In the genomic region with DNA sequence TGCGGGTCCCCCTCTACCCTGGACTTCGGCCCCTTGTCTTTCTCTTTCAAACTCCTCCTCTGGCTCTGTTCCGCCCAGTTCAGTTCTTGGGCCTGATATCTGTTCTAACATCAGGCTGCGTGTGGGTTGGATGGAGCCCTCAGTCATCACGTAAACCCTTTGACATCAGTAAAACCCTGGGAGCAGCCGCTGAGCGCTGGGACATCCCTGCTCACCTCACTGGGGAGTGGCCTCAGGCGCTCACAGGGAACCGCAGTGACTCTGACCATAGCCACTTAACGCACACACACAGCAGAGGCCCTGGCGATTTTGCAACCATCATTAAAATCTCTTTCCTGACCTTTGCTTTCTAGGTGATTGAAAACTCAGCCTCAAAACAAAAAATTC, we compare ENCODE assay signal across 1 cellular context.
TF ChIP-seq lines count a peak whose summit lies in the region.

No MANE protein-coding gene starts in this region.

TF ChIP-seq in WTC11, 78 proteins besides CTCF, POLR2A, EP300 and RAD21 (continued from another document):
- TF ChIP-seq, protein P1, sequence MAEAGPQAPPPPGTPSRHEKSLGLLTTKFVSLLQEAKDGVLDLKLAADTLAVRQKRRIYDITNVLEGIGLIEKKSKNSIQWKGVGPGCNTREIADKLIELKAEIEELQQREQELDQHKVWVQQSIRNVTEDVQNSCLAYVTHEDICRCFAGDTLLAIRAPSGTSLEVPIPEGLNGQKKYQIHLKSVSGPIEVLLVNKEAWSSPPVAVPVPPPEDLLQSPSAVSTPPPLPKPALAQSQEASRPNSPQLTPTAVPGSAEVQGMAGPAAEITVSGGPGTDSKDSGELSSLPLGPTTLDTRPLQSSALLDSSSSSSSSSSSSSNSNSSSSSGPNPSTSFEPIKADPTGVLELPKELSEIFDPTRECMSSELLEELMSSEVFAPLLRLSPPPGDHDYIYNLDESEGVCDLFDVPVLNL (CRISPR knock-in tag; IDR thresholded peaks at IDR 0.05; ENCODE audit: borderline replicate concordance, low read depth) = no peak
- TF ChIP-seq, protein P2, sequence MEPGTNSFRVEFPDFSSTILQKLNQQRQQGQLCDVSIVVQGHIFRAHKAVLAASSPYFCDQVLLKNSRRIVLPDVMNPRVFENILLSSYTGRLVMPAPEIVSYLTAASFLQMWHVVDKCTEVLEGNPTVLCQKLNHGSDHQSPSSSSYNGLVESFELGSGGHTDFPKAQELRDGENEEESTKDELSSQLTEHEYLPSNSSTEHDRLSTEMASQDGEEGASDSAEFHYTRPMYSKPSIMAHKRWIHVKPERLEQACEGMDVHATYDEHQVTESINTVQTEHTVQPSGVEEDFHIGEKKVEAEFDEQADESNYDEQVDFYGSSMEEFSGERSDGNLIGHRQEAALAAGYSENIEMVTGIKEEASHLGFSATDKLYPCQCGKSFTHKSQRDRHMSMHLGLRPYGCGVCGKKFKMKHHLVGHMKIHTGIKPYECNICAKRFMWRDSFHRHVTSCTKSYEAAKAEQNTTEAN (CRISPR knock-in tag; IDR thresholded peaks at IDR 0.05) = no peak
- TF ChIP-seq CBFB (CRISPR knock-in tag; IDR thresholded peaks at IDR 0.05; ENCODE audit: low read depth) (no peak), JAZF1 (CRISPR knock-in tag; IDR thresholded peaks at IDR 0.05) (no peak), TP53 (CRISPR knock-in tag; IDR thresholded peaks at IDR 0.05) (no peak), AR (CRISPR knock-in tag; IDR thresholded peaks at IDR 0.05) (no peak), ZNF416 (CRISPR knock-in tag; IDR thresholded peaks at IDR 0.05) (no peak), PRRX2 (CRISPR knock-in tag; IDR thresholded peaks at IDR 0.05) (no peak), ZNF263 (CRISPR knock-in tag; IDR thresholded peaks at IDR 0.05; ENCODE audit: low read depth) (no peak), MYBL2 (CRISPR knock-in tag; IDR thresholded peaks at IDR 0.05) (no peak), CREB1 (CRISPR knock-in tag; IDR thresholded peaks at IDR 0.05) (no peak), SMAD4 (CRISPR knock-in tag; IDR thresholded peaks at IDR 0.05) (no peak), SOX15 (CRISPR knock-in tag; IDR thresholded peaks at IDR 0.05) (no peak), ZNF396 (CRISPR knock-in tag; IDR thresholded peaks at IDR 0.05; ENCODE audit: borderline replicate concordance) (no peak)
- TF ChIP-seq, protein P3, sequence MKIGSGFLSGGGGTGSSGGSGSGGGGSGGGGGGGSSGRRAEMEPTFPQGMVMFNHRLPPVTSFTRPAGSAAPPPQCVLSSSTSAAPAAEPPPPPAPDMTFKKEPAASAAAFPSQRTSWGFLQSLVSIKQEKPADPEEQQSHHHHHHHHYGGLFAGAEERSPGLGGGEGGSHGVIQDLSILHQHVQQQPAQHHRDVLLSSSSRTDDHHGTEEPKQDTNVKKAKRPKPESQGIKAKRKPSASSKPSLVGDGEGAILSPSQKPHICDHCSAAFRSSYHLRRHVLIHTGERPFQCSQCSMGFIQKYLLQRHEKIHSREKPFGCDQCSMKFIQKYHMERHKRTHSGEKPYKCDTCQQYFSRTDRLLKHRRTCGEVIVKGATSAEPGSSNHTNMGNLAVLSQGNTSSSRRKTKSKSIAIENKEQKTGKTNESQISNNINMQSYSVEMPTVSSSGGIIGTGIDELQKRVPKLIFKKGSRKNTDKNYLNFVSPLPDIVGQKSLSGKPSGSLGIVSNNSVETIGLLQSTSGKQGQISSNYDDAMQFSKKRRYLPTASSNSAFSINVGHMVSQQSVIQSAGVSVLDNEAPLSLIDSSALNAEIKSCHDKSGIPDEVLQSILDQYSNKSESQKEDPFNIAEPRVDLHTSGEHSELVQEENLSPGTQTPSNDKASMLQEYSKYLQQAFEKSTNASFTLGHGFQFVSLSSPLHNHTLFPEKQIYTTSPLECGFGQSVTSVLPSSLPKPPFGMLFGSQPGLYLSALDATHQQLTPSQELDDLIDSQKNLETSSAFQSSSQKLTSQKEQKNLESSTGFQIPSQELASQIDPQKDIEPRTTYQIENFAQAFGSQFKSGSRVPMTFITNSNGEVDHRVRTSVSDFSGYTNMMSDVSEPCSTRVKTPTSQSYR (CRISPR knock-in tag; IDR thresholded peaks at IDR 0.05) = no peak
- TF ChIP-seq, protein P4, sequence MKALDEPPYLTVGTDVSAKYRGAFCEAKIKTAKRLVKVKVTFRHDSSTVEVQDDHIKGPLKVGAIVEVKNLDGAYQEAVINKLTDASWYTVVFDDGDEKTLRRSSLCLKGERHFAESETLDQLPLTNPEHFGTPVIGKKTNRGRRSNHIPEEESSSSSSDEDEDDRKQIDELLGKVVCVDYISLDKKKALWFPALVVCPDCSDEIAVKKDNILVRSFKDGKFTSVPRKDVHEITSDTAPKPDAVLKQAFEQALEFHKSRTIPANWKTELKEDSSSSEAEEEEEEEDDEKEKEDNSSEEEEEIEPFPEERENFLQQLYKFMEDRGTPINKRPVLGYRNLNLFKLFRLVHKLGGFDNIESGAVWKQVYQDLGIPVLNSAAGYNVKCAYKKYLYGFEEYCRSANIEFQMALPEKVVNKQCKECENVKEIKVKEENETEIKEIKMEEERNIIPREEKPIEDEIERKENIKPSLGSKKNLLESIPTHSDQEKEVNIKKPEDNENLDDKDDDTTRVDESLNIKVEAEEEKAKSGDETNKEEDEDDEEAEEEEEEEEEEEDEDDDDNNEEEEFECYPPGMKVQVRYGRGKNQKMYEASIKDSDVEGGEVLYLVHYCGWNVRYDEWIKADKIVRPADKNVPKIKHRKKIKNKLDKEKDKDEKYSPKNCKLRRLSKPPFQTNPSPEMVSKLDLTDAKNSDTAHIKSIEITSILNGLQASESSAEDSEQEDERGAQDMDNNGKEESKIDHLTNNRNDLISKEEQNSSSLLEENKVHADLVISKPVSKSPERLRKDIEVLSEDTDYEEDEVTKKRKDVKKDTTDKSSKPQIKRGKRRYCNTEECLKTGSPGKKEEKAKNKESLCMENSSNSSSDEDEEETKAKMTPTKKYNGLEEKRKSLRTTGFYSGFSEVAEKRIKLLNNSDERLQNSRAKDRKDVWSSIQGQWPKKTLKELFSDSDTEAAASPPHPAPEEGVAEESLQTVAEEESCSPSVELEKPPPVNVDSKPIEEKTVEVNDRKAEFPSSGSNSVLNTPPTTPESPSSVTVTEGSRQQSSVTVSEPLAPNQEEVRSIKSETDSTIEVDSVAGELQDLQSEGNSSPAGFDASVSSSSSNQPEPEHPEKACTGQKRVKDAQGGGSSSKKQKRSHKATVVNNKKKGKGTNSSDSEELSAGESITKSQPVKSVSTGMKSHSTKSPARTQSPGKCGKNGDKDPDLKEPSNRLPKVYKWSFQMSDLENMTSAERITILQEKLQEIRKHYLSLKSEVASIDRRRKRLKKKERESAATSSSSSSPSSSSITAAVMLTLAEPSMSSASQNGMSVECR (CRISPR knock-in tag; IDR thresholded peaks at IDR 0.05; ENCODE audit: borderline replicate concordance) = no peak
- TF ChIP-seq, protein P5, sequence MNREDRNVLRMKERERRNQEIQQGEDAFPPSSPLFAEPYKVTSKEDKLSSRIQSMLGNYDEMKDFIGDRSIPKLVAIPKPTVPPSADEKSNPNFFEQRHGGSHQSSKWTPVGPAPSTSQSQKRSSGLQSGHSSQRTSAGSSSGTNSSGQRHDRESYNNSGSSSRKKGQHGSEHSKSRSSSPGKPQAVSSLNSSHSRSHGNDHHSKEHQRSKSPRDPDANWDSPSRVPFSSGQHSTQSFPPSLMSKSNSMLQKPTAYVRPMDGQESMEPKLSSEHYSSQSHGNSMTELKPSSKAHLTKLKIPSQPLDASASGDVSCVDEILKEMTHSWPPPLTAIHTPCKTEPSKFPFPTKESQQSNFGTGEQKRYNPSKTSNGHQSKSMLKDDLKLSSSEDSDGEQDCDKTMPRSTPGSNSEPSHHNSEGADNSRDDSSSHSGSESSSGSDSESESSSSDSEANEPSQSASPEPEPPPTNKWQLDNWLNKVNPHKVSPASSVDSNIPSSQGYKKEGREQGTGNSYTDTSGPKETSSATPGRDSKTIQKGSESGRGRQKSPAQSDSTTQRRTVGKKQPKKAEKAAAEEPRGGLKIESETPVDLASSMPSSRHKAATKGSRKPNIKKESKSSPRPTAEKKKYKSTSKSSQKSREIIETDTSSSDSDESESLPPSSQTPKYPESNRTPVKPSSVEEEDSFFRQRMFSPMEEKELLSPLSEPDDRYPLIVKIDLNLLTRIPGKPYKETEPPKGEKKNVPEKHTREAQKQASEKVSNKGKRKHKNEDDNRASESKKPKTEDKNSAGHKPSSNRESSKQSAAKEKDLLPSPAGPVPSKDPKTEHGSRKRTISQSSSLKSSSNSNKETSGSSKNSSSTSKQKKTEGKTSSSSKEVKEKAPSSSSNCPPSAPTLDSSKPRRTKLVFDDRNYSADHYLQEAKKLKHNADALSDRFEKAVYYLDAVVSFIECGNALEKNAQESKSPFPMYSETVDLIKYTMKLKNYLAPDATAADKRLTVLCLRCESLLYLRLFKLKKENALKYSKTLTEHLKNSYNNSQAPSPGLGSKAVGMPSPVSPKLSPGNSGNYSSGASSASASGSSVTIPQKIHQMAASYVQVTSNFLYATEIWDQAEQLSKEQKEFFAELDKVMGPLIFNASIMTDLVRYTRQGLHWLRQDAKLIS (CRISPR knock-in tag; IDR thresholded peaks at IDR 0.05; ENCODE audit: borderline replicate concordance) = no peak
